In the genomic region with DNA sequence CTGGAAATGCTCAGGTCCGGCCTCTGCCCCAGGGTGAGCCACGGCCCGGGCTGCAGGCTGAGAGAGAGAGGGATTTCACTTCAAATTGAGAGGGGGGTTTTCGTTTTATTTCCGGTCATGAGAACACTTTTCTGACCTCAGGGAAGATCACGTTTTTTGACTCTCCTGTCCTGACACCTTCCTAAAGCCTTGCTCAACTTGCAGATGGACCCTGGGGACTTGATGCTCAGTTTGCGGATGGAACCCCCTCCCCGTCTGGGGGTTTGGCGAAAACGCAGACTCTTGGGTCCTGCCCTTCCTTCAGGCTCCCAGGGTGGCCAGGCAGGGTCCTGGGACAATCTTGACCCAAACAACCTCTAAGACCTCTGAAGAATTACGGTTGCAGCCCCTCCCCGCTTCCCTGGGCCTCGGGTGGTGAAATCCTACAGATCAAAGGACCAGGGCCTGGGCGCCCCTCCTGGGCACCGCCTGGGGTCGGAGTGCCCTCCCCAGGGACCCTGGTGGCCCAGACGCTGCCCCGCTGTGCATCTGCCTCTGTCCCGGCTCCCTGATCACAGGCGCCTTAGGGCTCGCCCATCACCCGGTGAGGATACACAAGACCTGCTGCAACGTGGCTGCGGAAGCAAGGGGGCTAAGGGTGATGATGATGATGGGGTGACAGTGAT, we compare ENCODE assay signal across 1 cellular context.
TF ChIP-seq lines count a peak whose summit lies in the region.

No MANE protein-coding gene starts in this region.

TF ChIP-seq in HEK293T, 16 proteins besides CTCF, POLR2A, EP300 and RAD21 (continued from another document):
- TF ChIP-seq SP1 (IDR thresholded peaks at IDR 0.05) (no peak), CTBP1 (IDR thresholded peaks at IDR 0.05; ENCODE audit: borderline replicate concordance) (no peak), ELF4 (IDR thresholded peaks at IDR 0.05) (no peak), TARDBP (IDR thresholded peaks at IDR 0.05) (no peak)
